Comparison of ENCODE assay signal across 9 cellular contexts in genomic region chr7:143620053-143620452, GRCh38. TPM values are rescaled to one million over a fixed set of nuclear protein-coding genes. Genes with fewer than 3 reads are reported as not detected.
DNase-seq lines count a peak whose midpoint lies in the region; ATAC-seq, FAIRE-seq and TF ChIP-seq lines count a peak whose summit lies in the region.
"Not testable (repeated sequence)": the region's sequence is repeated elsewhere in the genome, so short reads cannot be mapped to it uniquely, and the experiment has no call there.
"Had no signal": no experiment of that assay in that cellular context is flagged by ENCODE, and none has a peak within 500 bp of the region (broad histone marks: within the 10 kb centered on the region; RNA-seq: fewer than 3 reads in every experiment).

No MANE protein-coding gene starts in this region.

- intact Hi-C loops in body of pancreas (cut with DNase I); right lobe of liver (cut with DNase I); testis (cut with DNase I; ENCODE audit: low total_unique reads): not testable (repeated sequence)

- POLR2A ChIA-PET in WTC11 (lab: Charles Lee): not testable (repeated sequence)

- DNase-seq in GM12891 (ENCODE audit: insufficient read length, low spot score); WTC11 (ENCODE audit: low spot score): not testable (repeated sequence)
- peak in 3 of 4 donors; percentile 66 to 83 (median 73) for DNase-seq in body of pancreas
- peak in 2 of 3 donors; percentile 62 to 63 for DNase-seq in right lobe of liver
- peak; percentile 91 for DNase-seq in testis

- H3K4me3 Mint-ChIP-seq in WTC11: not testable (repeated sequence)

- not testable (repeated sequence) for H3K27me3 Mint-ChIP-seq in WTC11 (ENCODE audit: low read depth)

- not testable (repeated sequence) for TF ChIP-seq POLR2A in GM12891 (IDR thresholded peaks at IDR 0.05; ENCODE audit: low read depth, low read length); body of pancreas (IDR thresholded peaks at IDR 0.05); right lobe of liver (IDR thresholded peaks at IDR 0.05); testis (IDR thresholded peaks at IDR 0.05)

- not testable (repeated sequence) for TF ChIP-seq CTCF in WTC11 (IDR thresholded peaks at IDR 0.05)
- TF ChIP-seq CTCF in body of pancreas (IDR thresholded peaks at IDR 0.05) (peak in 2 of 7 experiments; percentile 22 to 57), right lobe of liver (IDR thresholded peaks at IDR 0.05) (peak in 2 of 4 donors; percentile 21 to 37), testis (IDR thresholded peaks at IDR 0.05) (peak in 1 of 3 experiments; percentile 56)

- H3K27ac ChIP-seq in body of pancreas, right lobe of liver, testis: not testable (repeated sequence)

- peak; percentile 48 for FAIRE-seq in GM12891 (lab: Jason Lieb, UNC)

- H3K27ac Mint-ChIP-seq in WTC11: not testable (repeated sequence)

- 0% methylated on average over 11 of the region's 23 CpGs; no CpG with 5 or more reads in 1 of the 2 donors for WGBS in body of pancreas, 2 donors
- WGBS in right lobe of liver (ENCODE audit: insufficient coverage, low coverage, low lambda C conversion rate, missing lambda C conversion rate): no CpG with 5 or more reads among the region's 23 CpGs
- WGBS in testis, 2 donors: 0% methylated on average over 17 of the region's 23 CpGs; no CpG with 5 or more reads in 1 of the 2 donors

- not testable (repeated sequence) for H3K27me3 ChIP-seq in body of pancreas, right lobe of liver, testis

- ATAC-seq in GM19395 (IDR thresholded peaks at IDR 0.05; ENCODE audit: unreplicated experiment) (peak; percentile 24), HG02571 (IDR thresholded peaks at IDR 0.05; ENCODE audit: unreplicated experiment) (peak; percentile 24), HG03108 (IDR thresholded peaks at IDR 0.05; ENCODE audit: unreplicated experiment) (peak; percentile 16), WTC11 (peak; percentile 11), body of pancreas (peak; percentile 68), right lobe of liver (peak; percentile 61 to 76 (median 67))

- not testable (repeated sequence) for H3K9me3 Mint-ChIP-seq in WTC11

- not testable (repeated sequence) for H3K4me3 ChIP-seq in body of pancreas, right lobe of liver
- peak overlapping the region in 1 of 2 donors; percentile 38 for H3K4me3 ChIP-seq in testis

- CTCF ChIA-PET in WTC11 (lab: Charles Lee): not testable (repeated sequence)

- H3K36me3 Mint-ChIP-seq in WTC11: not testable (repeated sequence)

- H3K9me3 ChIP-seq in body of pancreas, right lobe of liver, testis: not testable (repeated sequence)

- H3K36me3 ChIP-seq in body of pancreas (replicated peaks in 1 of 2; ENCODE audit: insufficient read depth in 1 of 2, low read depth in 2 of 2); right lobe of liver; testis (ENCODE audit: low read depth, missing control alignments): not testable (repeated sequence)

- not testable (repeated sequence) for H3K4me1 Mint-ChIP-seq in WTC11

- H3K4me1 ChIP-seq in body of pancreas, right lobe of liver, testis: not testable (repeated sequence)

RNA-seq across cellular contexts. Expression of gene TCAF2, which starts 0.7 kb away (rescaled TPM):
- 4.4 TPM for polyA plus RNA-seq in GM12891 (2012; ENCODE audit: low read depth, missing spikeins)
- total RNA-seq in WTC11 (2021) (0.15 to 0.21 TPM (median 0.21 TPM) in 3 replicates), body of pancreas (1 to 10 TPM in 1 of 2 donors, under 1 TPM in 1; 0.66 to 3.4 TPM), right lobe of liver (1 to 10 TPM; 2.2 to 8.0 (median 6.0) TPM), testis (1 to 10 TPM; 3.1 to 5.0 TPM)
- 3.6 TPM for polyA plus RNA-seq in testis (ENCODE audit: insufficient read depth, low read depth, low replicate concordance)

RNA-seq across cellular contexts. Expression of gene CTAGE15, which starts 48.5 kb away (rescaled TPM):
- 0.18 TPM for polyA plus RNA-seq in GM12891 (2012; ENCODE audit: low read depth, missing spikeins)
- total RNA-seq in WTC11 (2021): 2.4 to 3.0 TPM (median 2.9 TPM) in 3 replicates
- total RNA-seq in body of pancreas: 1 to 10 TPM in 1 of 2 donors, not detected in 1; 2.0 TPM
- under 1 TPM in 4 of 6 experiments, not detected in 2; 0.22 to 0.44 (median 0.36) TPM for total RNA-seq in right lobe of liver
- 1 to 10 TPM; 2.7 to 6.5 TPM for total RNA-seq in testis
- polyA plus RNA-seq in testis (ENCODE audit: insufficient read depth, low read depth, low replicate concordance): 3.0 TPM
- total RNA-seq: dermis blood vessel endothelial cell had no signal

Comparison
In these comparisons a context has a peak if more than half of its experiments do, and no peak if none do; other contexts are left out.
1. ATAC-seq: peak in every context shown above with its lines; median percentile 68 in body of pancreas; 67 in right lobe of liver; 24 in GM19395; 24 in HG02571; 16 in HG03108; 11 in WTC11.